Comparison of ENCODE assay signal across 8 cellular contexts in the genomic region with DNA sequence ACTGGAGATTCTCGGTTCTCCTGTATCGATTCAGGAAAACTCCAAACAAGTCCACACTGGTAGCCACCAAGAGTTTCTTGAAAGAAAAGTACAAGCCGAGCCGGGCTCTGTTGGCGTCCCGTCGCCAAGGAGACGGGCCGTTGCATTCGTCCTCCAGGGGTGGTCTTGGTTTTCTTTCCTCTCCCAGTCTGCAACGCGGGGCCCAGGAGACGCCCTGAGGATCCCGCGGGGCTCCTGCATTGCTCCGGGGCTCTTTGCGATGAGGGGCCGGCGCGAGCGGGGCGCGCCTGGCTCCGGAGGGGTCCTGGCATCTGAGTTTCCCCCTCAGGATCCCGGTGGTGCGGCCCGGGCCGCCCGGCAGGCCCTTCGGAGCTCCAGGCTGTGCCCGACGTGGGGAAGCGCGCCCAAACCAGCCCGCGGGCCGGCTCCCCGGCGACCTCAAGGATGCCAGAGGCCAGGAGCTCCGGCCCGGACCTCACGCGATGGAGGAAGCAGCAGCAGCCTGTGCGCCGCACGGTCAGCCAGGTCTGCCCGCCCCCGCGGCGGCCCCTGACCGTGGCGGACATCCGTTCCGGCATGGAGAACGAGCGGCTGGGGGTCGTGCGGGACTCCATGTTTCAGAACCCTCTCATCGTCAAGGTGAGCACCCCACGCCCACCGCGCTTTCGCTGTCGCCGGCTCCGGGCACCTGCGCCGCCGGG. TPM values are rescaled to one million over a fixed set of nuclear protein-coding genes. Genes with fewer than 3 reads are reported as not detected.
DNase-seq lines count a peak whose midpoint lies in the region; ATAC-seq and TF ChIP-seq lines count a peak whose summit lies in the region.

TSS of gene CFAP77 (plus strand) at position 384 of the 701 bp plus-strand sequence. CDS start at position 445, 61 bp downstream.

- no peaks in the 10 kb centered on the region for H3K36me3 ChIP-seq in parathyroid adenoma (ENCODE audit: control insufficient read depth, insufficient read depth, low read length)

- H3K27ac ChIP-seq in parathyroid adenoma = no peak within 1 kb of the TSS

- intact Hi-C loops in Right ventricle myocardium superior (cut with DNase I) = loop anchor here (5.0 kb wide), 1 partner anchor 392 kb away; no protein-coding TSS in a partner anchor

- no peak within 1 kb of the TSS for H3K9ac ChIP-seq in parathyroid adenoma

- no peaks in the 10 kb centered on the region for H3K79me2 ChIP-seq in parathyroid adenoma

- H3K4me3 ChIP-seq in parathyroid adenoma (ENCODE audit: low read depth, low read length) = no peak within 1 kb of the TSS

- no peaks in the 10 kb centered on the region for H3K27me3 ChIP-seq in parathyroid adenoma (ENCODE audit: control insufficient read depth, insufficient read depth, low read length)

- ATAC-seq in Right ventricle myocardium superior (ENCODE audit: poor library complexity) = peak; percentile 63
- ATAC-seq in GM18909 (IDR thresholded peaks at IDR 0.05; ENCODE audit: poor library complexity, unreplicated experiment) = no peak

- H3K4me2 ChIP-seq in parathyroid adenoma (ENCODE audit: low read length) = peak within 1 kb of the TSS; percentile 35

- H3K4me1 ChIP-seq in parathyroid adenoma = peaks cover 5% of the 10 kb centered on the region

- TF ChIP-seq CTCF in parathyroid adenoma (IDR thresholded peaks at IDR 0.05) = no peak

- DNase-seq in SIG-M5 treated with dmso at 0.1 percent for 504 hours (lab: John Stamatoyannopoulos, UW; ENCODE audit: unreplicated experiment) (peak; percentile 20), SIG-M5 (lab: John Stamatoyannopoulos, UW) (no peak), NOMO-1 treated with DMSO at 0.1 percent for 48 hours (lab: John Stamatoyannopoulos, UW; ENCODE audit: unreplicated experiment) (peak; percentile 26), Right ventricle myocardium superior (peak; percentile 69)
- peak; percentile 48 for DNase-seq in activated naive CD4-positive, alpha-beta T cell treated with anti-CD3 and anti-CD28 coated beads, Interleukin-2, amount 50 U/mL, for 16 hours
- no peak for DNase-seq in NK-92 treated with Interleukin-12 subunit alpha and Interleukin-12 subunit beta, amount 100 ng/mL, for 24 hours (lab: John Stamatoyannopoulos, UW)

- peak within 1 kb of the TSS; percentile 53 for H2AFZ ChIP-seq in parathyroid adenoma

- H3K9me3 ChIP-seq in parathyroid adenoma (ENCODE audit: control insufficient read depth, low read length) = no peaks in the 10 kb centered on the region

RNA-seq across cellular contexts. Expression of gene CFAP77, which starts in this region (rescaled TPM):
- total RNA-seq in Right ventricle myocardium superior = 2.0 TPM

Comparison
In these comparisons a context has a peak if more than half of its experiments do, and no peak if none do; other contexts are left out.
1. DNase-seq: peak in SIG-M5 treated with dmso at 0.1 percent for 504 hours (single experiment), NOMO-1 treated with DMSO at 0.1 percent for 48 hours (single experiment), activated naive CD4-positive, alpha-beta T cell treated with anti-CD3 and anti-CD28 coated beads, Interleukin-2, amount 50 U/mL, for 16 hours (single experiment) and Right ventricle myocardium superior (single experiment); none in SIG-M5 (single experiment) and NK-92 treated with Interleukin-12 subunit alpha and Interleukin-12 subunit beta, amount 100 ng/mL, for 24 hours (single experiment).